6 cellular contexts compared by ENCODE assay signal in genomic region chr17:40063915-40064531, GRCh38. TPM values are rescaled to one million over a fixed set of nuclear protein-coding genes. Genes with fewer than 3 reads are reported as not detected.
DNase-seq lines count a peak whose midpoint lies in the region; ATAC-seq and TF ChIP-seq lines count a peak whose summit lies in the region.

No MANE protein-coding gene starts in this region.

- no peaks in the 10 kb centered on the region for H3K36me3 ChIP-seq in heart left ventricle
- H3K36me3 ChIP-seq in subcutaneous abdominal adipose tissue (ENCODE audit: control insufficient read depth in 5 of 5, insufficient read depth in 5 of 5, low read length in 5 of 5) = peaks cover 0 to 4% (median 0%) of the 10 kb centered on the region in 5 donors

- TF ChIP-seq CTCF in heart left ventricle (IDR thresholded peaks at IDR 0.05) = no peak
- TF ChIP-seq CTCF in GM20000 (IDR thresholded peaks at IDR 0.05; ENCODE audit: extremely low read depth, missing control alignments) = no peak

- no peaks in the 10 kb centered on the region for H3K36me3 Mint-ChIP-seq in activated T-cell treated with anti-CD3 and anti-CD28 coated beads, Interleukin-2, amount 50 U/mL, for 4 hours (ENCODE audit: insufficient read depth)

- H3K9me3 Mint-ChIP-seq in activated T-cell treated with anti-CD3 and anti-CD28 coated beads, Interleukin-2, amount 50 U/mL, for 4 hours = no peaks in the 10 kb centered on the region

- H3K27ac ChIP-seq in heart left ventricle (peak overlapping the region; percentile 64 to 100 (median 98)), subcutaneous abdominal adipose tissue (ENCODE audit: low read depth, low read length) (peak overlapping the region; percentile 89)

- no peak for DNase-seq in activated T-cell treated with anti-CD3 and anti-CD28 coated beads, Interleukin-2, amount 50 U/mL, for 4 hours
- no peak for DNase-seq in activated T-cell treated with anti-CD3 and anti-CD28 coated beads for 4 hours
- DNase-seq in heart left ventricle = peak in 3 of 5 donors; percentile 27 to 59 (median 57)
- DNase-seq in GM20000 (ENCODE audit: low spot score) = no peak

- WGBS in heart left ventricle, 4 donors = 6 to 13% (median 7%) methylated on average over 7 to 9 of the region's 9 CpGs

- H3K27me3 ChIP-seq in heart left ventricle (no peaks in the 10 kb centered on the region), subcutaneous abdominal adipose tissue (ENCODE audit: control insufficient read depth in 5 of 5, insufficient read depth in 4 of 5, low read length in 5 of 5) (no peaks in the 10 kb centered on the region)

- H3K4me1 ChIP-seq in heart left ventricle (peaks cover 11 to 61% (median 50%) of the 10 kb centered on the region in 12 donors), subcutaneous abdominal adipose tissue (ENCODE audit: control insufficient read depth in 5 of 5, insufficient read depth in 5 of 5, low read length in 5 of 5) (peaks cover 23 to 64% (median 58%) of the 10 kb centered on the region in 5 donors)

- peaks cover 59% of the 10 kb centered on the region for H3K4me1 Mint-ChIP-seq in activated T-cell treated with anti-CD3 and anti-CD28 coated beads, Interleukin-2, amount 50 U/mL, for 4 hours (ENCODE audit: low read depth)

- H3K4me3 Mint-ChIP-seq in activated T-cell treated with anti-CD3 and anti-CD28 coated beads, Interleukin-2, amount 50 U/mL, for 4 hours = peak overlapping the region; percentile 85

- ATAC-seq in activated T-cell treated with anti-CD3 and anti-CD28 coated beads, Interleukin-2, amount 50 U/mL, for 4 hours = peak; percentile 41 to 46
- ATAC-seq in heart left ventricle (peak in 3 of 4 donors; percentile 8 to 15 (median 13)), GM21576 (IDR thresholded peaks at IDR 0.05; ENCODE audit: unreplicated experiment) (no peak)

- peak overlapping the region; percentile 78 to 100 (median 96) for H3K4me3 ChIP-seq in heart left ventricle
- H3K4me3 ChIP-seq in subcutaneous abdominal adipose tissue (ENCODE audit: low read depth in 1 of 5, low read length in 5 of 5) = peak overlapping the region; percentile 90 to 99 (median 96)

- H3K27me3 Mint-ChIP-seq in activated T-cell treated with anti-CD3 and anti-CD28 coated beads, Interleukin-2, amount 50 U/mL, for 4 hours (ENCODE audit: low read depth) = peaks cover 2% of the 10 kb centered on the region

- intact Hi-C loops in heart left ventricle (cut with DNase I) = loop anchor here in 8 of 10 donors (2.0 to 5.0 kb wide), 6 partner anchors 13 to 49 kb away; no protein-coding TSS in a partner anchor

- no peaks in the 10 kb centered on the region for H3K9me3 ChIP-seq in heart left ventricle
- no peaks in the 10 kb centered on the region for H3K9me3 ChIP-seq in subcutaneous abdominal adipose tissue (ENCODE audit: control insufficient read depth in 5 of 5, low read length in 5 of 5)

- TF ChIP-seq POLR2A in heart left ventricle (IDR thresholded peaks at IDR 0.05) = no peak

- peak overlapping the region; percentile 44 to 93 (median 82) for H3K9ac ChIP-seq in subcutaneous abdominal adipose tissue (ENCODE audit: low read length in 5 of 5)

RNA-seq across cellular contexts. Expression of gene THRA, which starts 1.3 kb away (rescaled TPM):
- total RNA-seq in activated T-cell treated with anti-CD3 and anti-CD28 coated beads, Interleukin-2, amount 50 U/mL, for 4 hours = 10 to 100 TPM in 2 of 3 donors, 1 to 10 TPM in 1; 6.6 to 12.4 (median 10.3) TPM
- 100 to 1,000 TPM in 1 of 9 donors, 10 to 100 TPM in 8; 63.2 to 105 (median 73.2) TPM for total RNA-seq in heart left ventricle
- 10 to 100 TPM; 50.6 to 56.2 TPM for polyA plus RNA-seq in heart left ventricle

RNA-seq across cellular contexts. Expression of gene MED24, which starts 9.8 kb away (rescaled TPM):
- 100 to 1,000 TPM; 133 to 140 (median 134) TPM for total RNA-seq in activated T-cell treated with anti-CD3 and anti-CD28 coated beads, Interleukin-2, amount 50 U/mL, for 4 hours
- total RNA-seq in heart left ventricle = 10 to 100 TPM; 51.1 to 75.4 (median 58.3) TPM
- 10 to 100 TPM; 52.7 to 61.8 TPM for polyA plus RNA-seq in heart left ventricle

RNA-seq across cellular contexts. Expression of gene NR1D1, which starts 36.4 kb away (rescaled TPM):
- 10 to 100 TPM; 12.6 to 16.0 (median 13.7) TPM for total RNA-seq in activated T-cell treated with anti-CD3 and anti-CD28 coated beads, Interleukin-2, amount 50 U/mL, for 4 hours
- 10 to 100 TPM in 6 of 9 donors, 1 to 10 TPM in 3; 5.8 to 36.1 (median 21.8) TPM for total RNA-seq in heart left ventricle
- polyA plus RNA-seq in heart left ventricle = 10 to 100 TPM in 1 of 2 donors, 1 to 10 TPM in 1; 6.1 to 20.2 TPM

RNA-seq across cellular contexts. Expression of gene CSF3, which starts 48.8 kb away (rescaled TPM):
- not detected for total RNA-seq in activated T-cell treated with anti-CD3 and anti-CD28 coated beads, Interleukin-2, amount 50 U/mL, for 4 hours
- total RNA-seq in heart left ventricle = 1 to 10 TPM in 1 of 9 donors, under 1 TPM in 1, not detected in 7; 0.80 to 1.3 TPM
- under 1 TPM; 0.14 to 0.46 TPM for polyA plus RNA-seq in heart left ventricle

RNA-seq across cellular contexts. Expression of gene MSL1, which starts 57.7 kb away (rescaled TPM):
- 10 to 100 TPM; 63.3 to 68.5 (median 64.1) TPM for total RNA-seq in activated T-cell treated with anti-CD3 and anti-CD28 coated beads, Interleukin-2, amount 50 U/mL, for 4 hours
- total RNA-seq in heart left ventricle = 10 to 100 TPM; 32.0 to 54.1 (median 45.1) TPM
- polyA plus RNA-seq in heart left ventricle = 10 to 100 TPM; 32.2 to 54.7 TPM

Comparison
In these comparisons a context has a peak if more than half of its experiments do, and no peak if none do; other contexts are left out.
1. DNase-seq: peak in heart left ventricle (3 of 5); none in activated T-cell treated with anti-CD3 and anti-CD28 coated beads, Interleukin-2, amount 50 U/mL, for 4 hours (single experiment), activated T-cell treated with anti-CD3 and anti-CD28 coated beads for 4 hours (single experiment) and GM20000 (single experiment).
2. RNA of gene THRA, which starts 1.3 kb away (total RNA-seq): 63.2 to 105 TPM in heart left ventricle; 6.6 to 12.4 TPM in activated T-cell treated with anti-CD3 and anti-CD28 coated beads, Interleukin-2, amount 50 U/mL, for 4 hours; every median in the first group is over 4 times any median in the second.